ENCODE assay signal across 1 cellular context in genomic region chr6:31834704-31835375, GRCh38.
TF ChIP-seq lines count a peak whose summit lies in the region.

No MANE protein-coding gene starts in this region.

TF ChIP-seq in HepG2, 621 proteins besides CTCF, POLR2A, EP300 and RAD21 (continued from another document and continues in another):
- TF ChIP-seq NR0B2 (CRISPR knock-in tag; IDR thresholded peaks at IDR 0.05): peak; percentile 95
- peak; percentile 63; the same call in 1 of the 2 replicates for TF ChIP-seq ZNF512B (CRISPR knock-in tag; IDR thresholded peaks at IDR 0.05; ENCODE audit: borderline replicate concordance)
- TF ChIP-seq GTF2F1 (IDR thresholded peaks at IDR 0.05; ENCODE audit: low read length): peak; percentile 93
- peak; percentile 82; the same call in 1 of the 2 replicates for TF ChIP-seq ZBTB10 (CRISPR knock-in tag; IDR thresholded peaks at IDR 0.05; ENCODE audit: borderline replicate concordance)
- no peak for TF ChIP-seq ATF7 (IDR thresholded peaks at IDR 0.05)
- TF ChIP-seq ATF7 (CRISPR knock-in tag; IDR thresholded peaks at IDR 0.05): peak; percentile 37
- TF ChIP-seq SALL2 (CRISPR knock-in tag; IDR thresholded peaks at IDR 0.05): peak; percentile 82
- TF ChIP-seq ETV5 (CRISPR knock-in tag; IDR thresholded peaks at IDR 0.05; ENCODE audit: borderline replicate concordance): peak; percentile 27; the same call in 1 of the 2 replicates
- TF ChIP-seq ZNF230 (CRISPR knock-in tag; IDR thresholded peaks at IDR 0.05): peak; percentile 92
- no peak for TF ChIP-seq DBP (CRISPR knock-in tag; IDR thresholded peaks at IDR 0.05; ENCODE audit: not compliant biosample characterization)
- no peak for TF ChIP-seq XRCC5 (optimal IDR thresholded peaks at IDR 0.05; ENCODE audit: low read length)
- peak; percentile 84; the same call in 1 of the 2 replicates for TF ChIP-seq ZNF558 (CRISPR knock-in tag; IDR thresholded peaks at IDR 0.05; ENCODE audit: borderline replicate concordance)
- no peak for TF ChIP-seq RARA (CRISPR knock-in tag; IDR thresholded peaks at IDR 0.05)
- TF ChIP-seq ZMYM3 (CRISPR knock-in tag; IDR thresholded peaks at IDR 0.05): 0 out of 2 replicates have a peak, but pooled peaks have one; percentile 14
- peak; percentile 78 for TF ChIP-seq ZNF503 (CRISPR knock-in tag; IDR thresholded peaks at IDR 0.05)
- TF ChIP-seq BHLHE40 (IDR thresholded peaks at IDR 0.05; ENCODE audit: low read length): 0 out of 2 replicates have a peak, but pooled peaks have one; percentile 12
- peak; percentile 92 for TF ChIP-seq JARID2 (CRISPR knock-in tag; IDR thresholded peaks at IDR 0.05; ENCODE audit: insufficient replicate concordance)
- TF ChIP-seq SRSF9 (IDR thresholded peaks at IDR 0.05; ENCODE audit: borderline replicate concordance, insufficient read depth, low read depth, low read length, poor library complexity, severe bottlenecking): no peak
- TF ChIP-seq MYC (CRISPR knock-in tag; IDR thresholded peaks at IDR 0.05; ENCODE audit: borderline replicate concordance): peak; percentile 92
- TF ChIP-seq MBNL3 (CRISPR knock-in tag; conservative IDR thresholded peaks at IDR 0.05): no peak
- 0 out of 2 replicates have a peak, but pooled peaks have one; percentile 6 for TF ChIP-seq ZNF670 (CRISPR knock-in tag; IDR thresholded peaks at IDR 0.05; ENCODE audit: borderline replicate concordance)
- TF ChIP-seq MED13 (CRISPR knock-in tag; IDR thresholded peaks at IDR 0.05): peak; percentile 93
- no peak; the same call in 1 of the 2 replicates for TF ChIP-seq ZNF619 (CRISPR knock-in tag; IDR thresholded peaks at IDR 0.05)
- no peak for TF ChIP-seq FOSL1 (CRISPR knock-in tag; IDR thresholded peaks at IDR 0.05; ENCODE audit: borderline replicate concordance)
- TF ChIP-seq ZNF432 (CRISPR knock-in tag; IDR thresholded peaks at IDR 0.05; ENCODE audit: borderline replicate concordance): no peak
- no peak for TF ChIP-seq ZBTB46 (CRISPR knock-in tag; IDR thresholded peaks at IDR 0.05; ENCODE audit: borderline replicate concordance)
- no peak for TF ChIP-seq LCORL (IDR thresholded peaks at IDR 0.05)
- peak; percentile 30; the same call in 1 of the 2 replicates for TF ChIP-seq LCORL (CRISPR knock-in tag; IDR thresholded peaks at IDR 0.05)
- no peak for TF ChIP-seq NR2F6 (IDR thresholded peaks at IDR 0.05)
- no peak; the same call in 1 of the 2 replicates for TF ChIP-seq NR2F6 (CRISPR knock-in tag; IDR thresholded peaks at IDR 0.05)
- no peak; the same call in 1 of the 2 replicates for TF ChIP-seq DNMT1 (CRISPR knock-in tag; IDR thresholded peaks at IDR 0.05)
- peak; percentile 70 for TF ChIP-seq ATF2 (CRISPR knock-in tag; IDR thresholded peaks at IDR 0.05)
- TF ChIP-seq ZNF775 (CRISPR knock-in tag; IDR thresholded peaks at IDR 0.05; ENCODE audit: borderline replicate concordance): peak; percentile 48; the same call in 1 of the 2 replicates
- TF ChIP-seq JDP2 (CRISPR knock-in tag; IDR thresholded peaks at IDR 0.05; ENCODE audit: borderline replicate concordance): no peak
- TF ChIP-seq REXO4 (CRISPR knock-in tag; IDR thresholded peaks at IDR 0.05; ENCODE audit: borderline replicate concordance): no peak; the same call in 1 of the 2 replicates
- no peak for TF ChIP-seq FLYWCH1 (CRISPR knock-in tag; IDR thresholded peaks at IDR 0.05)
- TF ChIP-seq EHMT2 (IDR thresholded peaks at IDR 0.05; ENCODE audit: borderline replicate concordance, low read depth, low read length): no peak
- TF ChIP-seq ZNF446 (CRISPR knock-in tag; IDR thresholded peaks at IDR 0.05): peak; percentile 72; the same call in 1 of the 2 replicates
- no peak for TF ChIP-seq ZNF18 (CRISPR knock-in tag; IDR thresholded peaks at IDR 0.05; ENCODE audit: insufficient replicate concordance)
- TF ChIP-seq PRPF4 (IDR thresholded peaks at IDR 0.05; ENCODE audit: low read depth, low read length, poor library complexity, severe bottlenecking): no peak
- TF ChIP-seq ATM (IDR thresholded peaks at IDR 0.05; ENCODE audit: borderline replicate concordance): no peak
- no peak for TF ChIP-seq ZNF569 (CRISPR knock-in tag; IDR thresholded peaks at IDR 0.05; ENCODE audit: borderline replicate concordance)
- TF ChIP-seq ZNF574 (CRISPR knock-in tag; IDR thresholded peaks at IDR 0.05): peak; percentile 87
- peak; percentile 79; the same call in 1 of the 2 replicates for TF ChIP-seq KLF15 (CRISPR knock-in tag; IDR thresholded peaks at IDR 0.05; ENCODE audit: borderline replicate concordance)
- no peak for TF ChIP-seq DDIT3 (CRISPR knock-in tag; IDR thresholded peaks at IDR 0.05)
- peak; percentile 79; the same call in 1 of the 2 replicates for TF ChIP-seq SIN3A (IDR thresholded peaks at IDR 0.05; ENCODE audit: borderline replicate concordance, low read depth, low read length)
- peak; percentile 48; the same call in 1 of the 2 replicates for TF ChIP-seq SNAPC5 (CRISPR knock-in tag; IDR thresholded peaks at IDR 0.05; ENCODE audit: borderline replicate concordance)
- 0 out of 2 replicates have a peak, but pooled peaks have one; percentile 73 for TF ChIP-seq ZNF660 (CRISPR knock-in tag; IDR thresholded peaks at IDR 0.05; ENCODE audit: borderline replicate concordance, low read depth)
- peak; percentile 75 for TF ChIP-seq ZFY (CRISPR knock-in tag; IDR thresholded peaks at IDR 0.05)
- no peak for TF ChIP-seq ZSCAN30 (CRISPR knock-in tag; IDR thresholded peaks at IDR 0.05)
